8 cellular contexts compared by ENCODE assay signal in the genomic region with DNA sequence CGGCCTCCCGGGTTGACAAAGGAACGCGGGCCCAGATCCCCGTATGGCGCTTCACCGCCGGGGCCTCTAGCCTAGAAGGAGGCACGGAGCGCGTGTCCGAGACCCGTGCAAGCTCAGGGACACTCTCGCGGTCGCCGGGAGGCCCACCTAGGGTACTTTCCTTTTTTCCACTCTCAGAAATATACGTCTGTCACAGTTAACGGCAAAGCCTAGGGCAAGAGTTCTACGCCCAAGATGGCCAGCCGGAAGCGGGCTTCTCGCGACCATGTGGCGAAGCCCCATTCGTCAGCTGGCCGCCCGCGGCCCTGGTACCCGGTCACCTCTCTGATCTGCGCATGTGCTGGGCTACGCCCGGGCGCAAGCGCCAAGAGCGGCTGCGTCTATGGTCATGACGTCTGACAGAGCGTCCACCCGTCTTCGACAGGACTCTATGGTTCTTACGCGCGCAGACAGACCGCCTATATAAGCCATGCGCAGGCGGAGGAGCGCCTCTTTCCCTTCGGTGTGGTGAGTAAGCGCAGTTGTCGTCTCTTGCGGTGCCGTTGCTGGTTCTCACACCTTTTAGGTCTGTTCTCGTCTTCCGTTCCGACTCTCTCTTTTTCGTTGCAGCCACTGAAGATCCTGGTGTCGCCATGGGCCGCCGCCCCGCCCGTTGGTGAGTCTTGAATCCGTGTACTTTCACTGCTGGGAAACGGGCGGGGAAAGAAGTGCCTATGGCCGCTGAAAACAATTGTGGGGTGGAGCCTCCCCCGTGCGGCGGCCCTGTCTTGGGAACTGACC. TPM values are rescaled to one million over a fixed set of nuclear protein-coding genes. Genes with fewer than 3 reads are reported as not detected.
DNase-seq lines count a peak whose midpoint lies in the region; ATAC-seq, FAIRE-seq and TF ChIP-seq lines count a peak whose summit lies in the region.

A gene (plus strand): TSS at position 490 of the 780 bp plus-strand sequence. CDS start 143 bp downstream, at position 633.

- peak; percentile 80 for DNase-seq in GM12891 (ENCODE audit: insufficient read length, low spot score)
- DNase-seq in NCI-H1436 treated with DMSO at 0.1 percent for 48 hours (lab: John Stamatoyannopoulos, UW): peak; percentile 93
- peak; percentile 77 for DNase-seq in T follicular helper cell (ENCODE audit: low read depth)
- peak; percentile 88 for DNase-seq in activated naive CD8-positive, alpha-beta T cell treated with anti-CD3 and anti-CD28 coated beads, Interleukin-2, amount 50 U/mL, for 24 hours
- DNase-seq in Right ventricle myocardium inferior (ENCODE audit: missing footprints): peak; percentile 97
- DNase-seq in ovary: peak; percentile 94 to 95 (median 94)

- ATAC-seq in HG02840 (IDR thresholded peaks at IDR 0.05; ENCODE audit: low FRiP score, unreplicated experiment) (peak; percentile 71), Right ventricle myocardium inferior (peak; percentile 92)
- peak; percentile 80 for ATAC-seq in activated naive CD8-positive, alpha-beta T cell treated with anti-CD3 and anti-CD28 coated beads, Interleukin-2, amount 50 U/mL, for 24 hours

- H3K4me1 Mint-ChIP-seq in activated naive CD8-positive, alpha-beta T cell treated with anti-CD3 and anti-CD28 coated beads, Interleukin-2, amount 50 U/mL, for 24 hours: peaks cover 22% of the 10 kb centered on the region

- WGBS in ovary, 3 donors: 34 to 44% (median 41%) methylated on average over 69 of the region's 69 CpGs
- WGBS in thymus: under 1% methylated on average over 69 of the region's 69 CpGs

- intact Hi-C loops in Right ventricle myocardium inferior (cut with DNase I): no loop called here
- intact Hi-C loops in ovary (cut with DNase I): no loop called here

- peak within 1 kb of the TSS; percentile 83 to 96 for H3K27ac ChIP-seq in ovary
- peak within 1 kb of the TSS; percentile 96 for H3K27ac ChIP-seq in thymus (ENCODE audit: low read depth)

- H3K4me3 ChIP-seq in ovary (peak within 1 kb of the TSS; percentile 84), thymus (ENCODE audit: low read length) (peak within 1 kb of the TSS; percentile 74)

- no peak for TF ChIP-seq CTCF in ovary (IDR thresholded peaks at IDR 0.05)

- H3K27me3 Mint-ChIP-seq in activated naive CD8-positive, alpha-beta T cell treated with anti-CD3 and anti-CD28 coated beads, Interleukin-2, amount 50 U/mL, for 24 hours: peaks cover 4% of the 10 kb centered on the region

- peak; percentile 99 for FAIRE-seq in GM12891 (lab: Jason Lieb, UNC)

- TF ChIP-seq POLR2A in GM12891 (IDR thresholded peaks at IDR 0.05; ENCODE audit: low read depth, low read length) (peak; percentile 100), ovary (IDR thresholded peaks at IDR 0.05) (peak; percentile 90)

- no peaks in the 10 kb centered on the region for H3K9me3 Mint-ChIP-seq in activated naive CD8-positive, alpha-beta T cell treated with anti-CD3 and anti-CD28 coated beads, Interleukin-2, amount 50 U/mL, for 24 hours

- H3K27ac Mint-ChIP-seq in activated naive CD8-positive, alpha-beta T cell treated with anti-CD3 and anti-CD28 coated beads, Interleukin-2, amount 50 U/mL, for 24 hours: peak within 1 kb of the TSS; percentile 96

- no peaks in the 10 kb centered on the region for H3K4me1 ChIP-seq in ovary (ENCODE audit: insufficient read depth)
- H3K4me1 ChIP-seq in thymus (ENCODE audit: control insufficient read depth, insufficient read depth, low read length): no peaks in the 10 kb centered on the region

- peak within 1 kb of the TSS; percentile 89 for H3K4me3 Mint-ChIP-seq in activated naive CD8-positive, alpha-beta T cell treated with anti-CD3 and anti-CD28 coated beads, Interleukin-2, amount 50 U/mL, for 24 hours

- no peaks in the 10 kb centered on the region for H3K9me3 ChIP-seq in ovary
- no peaks in the 10 kb centered on the region for H3K9me3 ChIP-seq in thymus (ENCODE audit: control insufficient read depth)

- H3K27me3 ChIP-seq in ovary (no peaks in the 10 kb centered on the region), thymus (ENCODE audit: control insufficient read depth, insufficient read depth) (no peaks in the 10 kb centered on the region)

- H3K36me3 Mint-ChIP-seq in activated naive CD8-positive, alpha-beta T cell treated with anti-CD3 and anti-CD28 coated beads, Interleukin-2, amount 50 U/mL, for 24 hours (ENCODE audit: low read depth): peaks cover 34% of the 10 kb centered on the region

- peak; percentile 45 for TF ChIP-seq EP300 in ovary (IDR thresholded peaks at IDR 0.05)

- H3K36me3 ChIP-seq in ovary (no peaks in the 10 kb centered on the region), thymus (ENCODE audit: control insufficient read depth, insufficient read depth) (peaks cover 23% of the 10 kb centered on the region)

TF ChIP-seq in GM12891, 5 proteins besides CTCF, POLR2A, EP300 and RAD21:
- no peak for TF ChIP-seq SPI1 (IDR thresholded peaks at IDR 0.05; ENCODE audit: low read depth, low read length)
- no peak for TF ChIP-seq PAX5 (IDR thresholded peaks at IDR 0.05; ENCODE audit: insufficient read depth, low read length, severe bottlenecking)
- peak; percentile 96 for TF ChIP-seq POU2F2 (IDR thresholded peaks at IDR 0.05; ENCODE audit: low read depth, low read length)
- TF ChIP-seq POLR2AphosphoS5 (IDR thresholded peaks at IDR 0.05; ENCODE audit: low read depth, low read length): peak; percentile 100
- TF ChIP-seq TAF1 (IDR thresholded peaks at IDR 0.05; ENCODE audit: low read depth, low read length): peak; percentile 99
TF ChIP-seq in GM12891: peak in this region for 3.

RNA-seq across cellular contexts. Expression of the gene that starts here (rescaled TPM):
- 5,072 TPM for polyA plus RNA-seq in GM12891 (2012; ENCODE audit: low read depth, missing spikeins)
- 2,181 TPM for total RNA-seq in Right ventricle myocardium inferior
- total RNA-seq in ovary: over 10,000 TPM in 1 of 7 donors, 1,000 to 10,000 TPM in 6; 6,380 to 12,508 (median 7,126) TPM
- over 10,000 TPM in 1 of 2 donors, 1,000 to 10,000 TPM in 1; 4,233 to 12,949 TPM for polyA plus RNA-seq in ovary
- polyA plus RNA-seq in thymus: 5,714 TPM

Comparison
In these comparisons a context has a peak if more than half of its experiments do, and no peak if none do; other contexts are left out.
1. Peak in every context shown above with its lines: DNase-seq, ATAC-seq, H3K4me3 ChIP-seq and H3K27ac ChIP-seq.